In genomic region chr20:33680681-33681080, GRCh38 we compare ENCODE assay signal across 1 cellular context.
TF ChIP-seq lines count a peak whose summit lies in the region.

No MANE protein-coding gene starts in this region.

TF ChIP-seq in GM12878, 131 proteins besides CTCF, POLR2A, EP300 and RAD21:
- TF ChIP-seq TAF1 (IDR thresholded peaks at IDR 0.05; ENCODE audit: borderline replicate concordance, low read depth, low read length) (no peak), BHLHE40 (IDR thresholded peaks at IDR 0.05; ENCODE audit: borderline replicate concordance in 1 of 2, low read depth in 2 of 2, low read length in 1 of 2) (no peak), HDAC2 (IDR thresholded peaks at IDR 0.05) (no peak), ZNF207 (IDR thresholded peaks at IDR 0.05; ENCODE audit: borderline replicate concordance) (no peak), CBX3 (IDR thresholded peaks at IDR 0.05; ENCODE audit: borderline replicate concordance, low read depth) (no peak), YBX1 (IDR thresholded peaks at IDR 0.05) (no peak), CREB1 (IDR thresholded peaks at IDR 0.05; ENCODE audit: low read depth) (no peak), ATF2 (IDR thresholded peaks at IDR 0.05; ENCODE audit: low read length) (no peak), ZNF622 (IDR thresholded peaks at IDR 0.05) (no peak), PKNOX1 (IDR thresholded peaks at IDR 0.05) (no peak), ELK1 (IDR thresholded peaks at IDR 0.05; ENCODE audit: low read depth, low read length) (no peak), RELA (IDR thresholded peaks at IDR 0.05; ENCODE audit: borderline replicate concordance, partially characterized antibody) (no peak), FOS (IDR thresholded peaks at IDR 0.05; ENCODE audit: borderline replicate concordance, extremely low read depth, insufficient read length) (no peak), CHD4 (IDR thresholded peaks at IDR 0.05) (no peak), POU2F2 (IDR thresholded peaks at IDR 0.05; ENCODE audit: borderline replicate concordance, low read depth, low read length) (no peak), KAT2A (conservative IDR thresholded peaks at IDR 0.05; ENCODE audit: control insufficient read depth, low read depth, low read length) (no peak), SMC3 (IDR thresholded peaks at IDR 0.05; ENCODE audit: borderline replicate concordance, low read length) (no peak), RBBP5 (conservative IDR thresholded peaks at IDR 0.05) (no peak), NRF1 (conservative IDR thresholded peaks at IDR 0.05; ENCODE audit: low read depth, low read length) (no peak)
